23 cellular contexts compared by ENCODE assay signal in the genomic region with DNA sequence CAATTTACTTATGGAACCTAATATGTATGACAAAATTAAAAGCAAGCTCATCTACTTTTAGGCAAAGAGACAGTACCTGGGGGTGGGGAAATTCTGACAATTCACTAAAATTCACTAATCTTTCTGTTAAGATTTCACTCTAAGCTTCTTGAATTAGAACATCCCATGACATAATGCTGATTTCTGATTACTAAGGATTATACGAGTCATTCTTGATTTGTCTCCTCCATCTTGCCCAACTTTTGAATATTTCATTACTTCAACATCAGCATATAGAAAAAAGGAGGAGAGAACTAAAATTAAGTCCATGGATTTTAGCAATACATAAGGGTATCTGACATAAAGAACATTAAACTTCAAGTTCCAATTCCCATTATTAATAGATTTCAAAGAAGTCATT. TPM values are rescaled to one million over a fixed set of nuclear protein-coding genes. Genes with fewer than 3 reads are reported as not detected.
DNase-seq lines count a peak whose midpoint lies in the region; ATAC-seq and TF ChIP-seq lines count a peak whose summit lies in the region.
"Had no signal": no experiment of that assay in that cellular context is flagged by ENCODE, and none has a peak within 500 bp of the region (broad histone marks: within the 10 kb centered on the region; RNA-seq: fewer than 3 reads in every experiment).

No MANE protein-coding gene starts in this region.

- no peaks in the 10 kb centered on the region for H4K20me1 ChIP-seq in GM23338 (replicated peaks; ENCODE audit: insufficient read depth)

- intact Hi-C loops in activated T-helper 2 cell treated with anti-CD3 and anti-CD28 coated beads, Interferon-gamma antibody, Interleukin-2, Interleukin-4, amounts not matched to agents 10 μg/mL and 5 μg/mL and 100 μg/mL, durations not matched to agents 14 hours and 24 hours and 36 hours (cut with micrococcal nuclease), result loop anchor here (5.0 kb wide), 1 partner anchor 75 kb away; no protein-coding TSS in a partner anchor

- 0 out of 2 replicates have a peak, but pooled peaks cover 12% of the 10 kb centered on the region for H3K4me1 ChIP-seq in GM23338 (ENCODE audit: insufficient read depth)

- H3K4me2 ChIP-seq in GM23338, result no peak overlapping the region

- POLR2A ChIA-PET in naive thymus-derived CD8-positive, alpha-beta T cell (lab: Charles Lee), result no interaction called here

- H3K27me3 Mint-ChIP-seq in T-helper 2 cell treated with Interferon-gamma antibody and Interleukin-4, amounts not matched to agents 5 μg/mL and 100 μg/mL, for 36 hours (ENCODE audit: low read depth), result peaks cover 9% of the 10 kb centered on the region
- H3K27me3 Mint-ChIP-seq in GM23338 (ENCODE audit: insufficient read depth, low read depth, poor library complexity), result peaks cover 2% of the 10 kb centered on the region
- peaks cover 2% of the 10 kb centered on the region for H3K27me3 Mint-ChIP-seq in activated T-helper 2 cell treated with anti-CD3 and anti-CD28 coated beads, Interferon-gamma antibody, Interleukin-2, Interleukin-4, amounts not matched to agents 10 μg/mL and 5 μg/mL and 100 μg/mL, durations not matched to agents 14 hours and 24 hours and 36 hours (ENCODE audit: low read depth)
- H3K27me3 Mint-ChIP-seq in naive thymus-derived CD8-positive, alpha-beta T cell, result peaks cover 0 to 4% (median 3%) of the 10 kb centered on the region in 5 donors
- H3K27me3 Mint-ChIP-seq: B cell had no signal

- peaks cover 45% of the 10 kb centered on the region for H3K36me3 Mint-ChIP-seq in T-helper 2 cell treated with Interferon-gamma antibody and Interleukin-4, amounts not matched to agents 5 μg/mL and 100 μg/mL, for 36 hours (ENCODE audit: low read depth)
- peaks cover 29% of the 10 kb centered on the region for H3K36me3 Mint-ChIP-seq in GM23338 (ENCODE audit: low read depth)
- H3K36me3 Mint-ChIP-seq in activated T-helper 2 cell treated with anti-CD3 and anti-CD28 coated beads, Interferon-gamma antibody, Interleukin-2, Interleukin-4, amounts not matched to agents 10 μg/mL and 5 μg/mL and 100 μg/mL, durations not matched to agents 14 hours and 24 hours and 36 hours (ENCODE audit: low read depth), result peaks cover 62% of the 10 kb centered on the region
- H3K36me3 Mint-ChIP-seq in naive thymus-derived CD8-positive, alpha-beta T cell, result peaks cover 5 to 15% (median 9%) of the 10 kb centered on the region in 3 donors

- H3K9me3 Mint-ChIP-seq in T-helper 2 cell treated with Interferon-gamma antibody and Interleukin-4, amounts not matched to agents 5 μg/mL and 100 μg/mL, for 36 hours, result peaks cover 15% of the 10 kb centered on the region
- no peaks in the 10 kb centered on the region; the same call in 2 of the 3 replicates for H3K9me3 Mint-ChIP-seq in GM23338
- peaks cover 13% of the 10 kb centered on the region for H3K9me3 Mint-ChIP-seq in activated T-helper 2 cell treated with anti-CD3 and anti-CD28 coated beads, Interferon-gamma antibody, Interleukin-2, Interleukin-4, amounts not matched to agents 10 μg/mL and 5 μg/mL and 100 μg/mL, durations not matched to agents 14 hours and 24 hours and 36 hours
- H3K9me3 Mint-ChIP-seq in naive thymus-derived CD8-positive, alpha-beta T cell, result no peaks in the 10 kb centered on the region
- H3K9me3 Mint-ChIP-seq: T-cell had no signal

- peaks cover 70% of the 10 kb centered on the region for H3K79me2 ChIP-seq in GM23338 (replicated peaks; ENCODE audit: insufficient read depth)

- no peak for ATAC-seq in GM23338
- no peak for ATAC-seq in naive thymus-derived CD8-positive, alpha-beta T cell
- ATAC-seq: gastroesophageal sphincter, left colon, Right ventricle myocardium inferior, T-cell, WTC11 had no signal

- peaks cover 27% of the 10 kb centered on the region for H3K4me1 Mint-ChIP-seq in T-helper 2 cell treated with Interferon-gamma antibody and Interleukin-4, amounts not matched to agents 5 μg/mL and 100 μg/mL, for 36 hours (ENCODE audit: low read depth)
- peaks cover 10% of the 10 kb centered on the region for H3K4me1 Mint-ChIP-seq in GM23338
- H3K4me1 Mint-ChIP-seq in activated T-helper 2 cell treated with anti-CD3 and anti-CD28 coated beads, Interferon-gamma antibody, Interleukin-2, Interleukin-4, amounts not matched to agents 10 μg/mL and 5 μg/mL and 100 μg/mL, durations not matched to agents 14 hours and 24 hours and 36 hours (ENCODE audit: low read depth), result peaks cover 31% of the 10 kb centered on the region
- peaks cover 16 to 42% (median 31%) of the 10 kb centered on the region in 4 donors for H3K4me1 Mint-ChIP-seq in naive thymus-derived CD8-positive, alpha-beta T cell

- TF ChIP-seq CTCF in GM23338 (conservative IDR thresholded peaks at IDR 0.05; ENCODE audit: low read depth in 2 of 2), result no peak

- no peaks in the 10 kb centered on the region; the same call in 1 of the 2 replicates for H3K36me3 ChIP-seq in GM23338 (ENCODE audit: insufficient read depth)
- H3K36me3 ChIP-seq: neutrophil, transverse colon had no signal

- H3K4me3 ChIP-seq in GM23338, result no peak overlapping the region
- H3K4me3 ChIP-seq: dorsolateral prefrontal cortex, gastroesophageal sphincter, transverse colon had no signal

- H2AFZ ChIP-seq in GM23338, result no peak overlapping the region

- DNase-seq in T-helper 2 cell treated with Interferon-gamma antibody and Interleukin-4, amounts not matched to agents 5 μg/mL and 100 μg/mL, for 36 hours (ENCODE audit: low spot score), result no peak
- DNase-seq in T-helper 2 cell, result no peak
- no peak for DNase-seq in GM23338 (ENCODE audit: low spot score)
- no peak for DNase-seq in activated T-helper 2 cell treated with anti-CD3 and anti-CD28 coated beads, Interferon-gamma antibody, Interleukin-2, Interleukin-4, amounts not matched to agents 10 μg/mL and 5 μg/mL and 100 μg/mL, durations not matched to agents 14 hours and 24 hours and 36 hours (ENCODE audit: low spot score)
- no peak for DNase-seq in naive thymus-derived CD8-positive, alpha-beta T cell
- no peak for DNase-seq in SHP77 (lab: John Stamatoyannopoulos, UW)
- no peak for DNase-seq in NCI-H510A treated with DMSO at 0.1 percent for 48 hours (lab: John Stamatoyannopoulos, UW)
- DNase-seq in OCI-M2 (lab: John Stamatoyannopoulos, UW; ENCODE audit: unreplicated experiment), result no peak
- DNase-seq: 8988T; activated naive CD4-positive, alpha-beta T cell treated with anti-CD3 and anti-CD28 coated beads, Interleukin-2, amount 10 ng/mL, durations not matched to agents 7 days and 5 days; DMS 273 treated with DMSO at 0.1 percent for 48 hours; dorsolateral prefrontal cortex; left colon; midbrain; NCI-H187 treated with DMSO at 0.1 percent for 48 hours; NCI-H446; T-cell; transverse colon had no signal

- H3F3A ChIP-seq in GM23338 (replicated peaks; ENCODE audit: low read depth), result no peaks in the 10 kb centered on the region

- H3K27ac Mint-ChIP-seq in T-helper 2 cell treated with Interferon-gamma antibody and Interleukin-4, amounts not matched to agents 5 μg/mL and 100 μg/mL, for 36 hours, result no peak overlapping the region
- no peak overlapping the region for H3K27ac Mint-ChIP-seq in GM23338
- H3K27ac Mint-ChIP-seq in activated T-helper 2 cell treated with anti-CD3 and anti-CD28 coated beads, Interferon-gamma antibody, Interleukin-2, Interleukin-4, amounts not matched to agents 10 μg/mL and 5 μg/mL and 100 μg/mL, durations not matched to agents 14 hours and 24 hours and 36 hours, result peak overlapping the region; percentile 66
- peak overlapping the region in 4 of 10 donors; percentile 24 to 96 (median 65) for H3K27ac Mint-ChIP-seq in naive thymus-derived CD8-positive, alpha-beta T cell
- H3K27ac Mint-ChIP-seq: activated naive CD4-positive, alpha-beta T cell treated with anti-CD3 and anti-CD28 coated beads, Interleukin-2, amount 10 ng/mL, durations not matched to agents 7 days and 5 days; B cell; T-cell; WTC11 had no signal

- peaks cover 3% of the 10 kb centered on the region for H3K9me2 ChIP-seq in GM23338 (ENCODE audit: insufficient read depth)

- peaks cover 5% of the 10 kb centered on the region; the same call in 1 of the 2 replicates for H3K27me3 ChIP-seq in GM23338 (ENCODE audit: insufficient read depth)
- H3K27me3 ChIP-seq: dorsolateral prefrontal cortex, gastroesophageal sphincter, transverse colon had no signal

- H3K27ac ChIP-seq in GM23338 (ENCODE audit: low read depth), result no peak overlapping the region
- H3K27ac ChIP-seq: dorsolateral prefrontal cortex, gastroesophageal sphincter, neutrophil, transverse colon had no signal

- peak overlapping the region; percentile 47 for H3K4me3 Mint-ChIP-seq in T-helper 2 cell treated with Interferon-gamma antibody and Interleukin-4, amounts not matched to agents 5 μg/mL and 100 μg/mL, for 36 hours
- H3K4me3 Mint-ChIP-seq in GM23338, result peak overlapping the region; percentile 22; the same call in 1 of the 3 replicates
- H3K4me3 Mint-ChIP-seq in activated T-helper 2 cell treated with anti-CD3 and anti-CD28 coated beads, Interferon-gamma antibody, Interleukin-2, Interleukin-4, amounts not matched to agents 10 μg/mL and 5 μg/mL and 100 μg/mL, durations not matched to agents 14 hours and 24 hours and 36 hours (ENCODE audit: low read depth), result peak overlapping the region; percentile 66
- peak overlapping the region in 7 of 10 donors; percentile 23 to 90 (median 41) for H3K4me3 Mint-ChIP-seq in naive thymus-derived CD8-positive, alpha-beta T cell

TF ChIP-seq in GM23338, 12 proteins besides CTCF, POLR2A, EP300 and RAD21 (continues in another document):
- TF ChIP-seq EZH2 (IDR thresholded peaks at IDR 0.05; ENCODE audit: low read depth, unreplicated experiment) (no peak), STAT1 (IDR thresholded peaks at IDR 0.05; ENCODE audit: unreplicated experiment) (no peak)

RNA-seq across cellular contexts. Expression of gene CEP83, which starts 2.3 kb away (rescaled TPM):
- total RNA-seq in GM23338 (2014; rRNA removed; shearing (Covaris generic)), result 24.7 and 29.8 TPM in 2 replicates
- polyA plus RNA-seq in GM23338 (2016; fragmentation: Nextera tagmentation; extraction: Ambion mirVana), result 23.1 and 33.7 TPM in 2 replicates
- total RNA-seq in activated T-helper 2 cell treated with anti-CD3 and anti-CD28 coated beads, Interferon-gamma antibody, Interleukin-2, Interleukin-4, amounts not matched to agents 10 μg/mL and 5 μg/mL and 100 μg/mL, durations not matched to agents 14 hours and 24 hours and 36 hours, result 32.4 and 35.9 TPM in 2 replicates
- 10 to 100 TPM; 15.9 to 17.4 TPM for total RNA-seq in naive thymus-derived CD8-positive, alpha-beta T cell
- 1 to 10 TPM; 5.7 to 6.6 (median 6.0) TPM for polyA plus RNA-seq in naive thymus-derived CD8-positive, alpha-beta T cell
